Comparison of ENCODE assay signal across 14 cellular contexts in the genomic region with DNA sequence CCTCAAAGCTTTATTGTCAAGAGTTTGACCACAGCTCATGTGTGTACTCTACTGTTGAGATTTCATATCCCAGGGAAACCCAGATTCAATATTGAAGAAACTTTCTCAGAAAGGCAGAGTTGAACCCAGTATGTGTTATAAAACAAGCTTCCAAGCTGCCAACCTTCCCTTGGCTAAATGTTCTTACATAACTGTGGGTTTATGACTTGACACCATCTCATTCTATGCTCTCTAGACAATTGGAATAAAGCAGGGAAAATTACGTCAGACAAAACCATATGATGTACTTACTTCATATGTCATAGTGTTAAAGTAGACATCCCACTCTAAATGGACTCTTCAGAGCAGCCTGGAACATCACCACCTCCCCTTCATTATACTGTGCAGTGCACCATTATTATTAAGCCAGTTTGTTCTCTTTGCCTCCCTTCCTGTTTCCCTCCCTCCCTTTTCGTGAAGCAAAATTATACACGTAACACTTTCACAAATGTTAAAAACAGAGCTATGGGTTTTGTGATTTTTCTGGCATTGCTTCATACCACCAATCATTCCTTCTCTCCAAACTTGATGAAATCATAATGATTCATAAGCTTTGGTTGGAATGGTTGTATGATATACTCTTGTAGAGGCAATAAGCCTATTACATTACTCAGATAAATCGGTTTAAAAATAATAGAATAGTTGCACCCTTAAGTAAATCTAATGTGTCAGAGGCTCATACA.
A peak's percentile ranks its signal among the peaks of the same experiment; 100 is the strongest.
DNase-seq lines count a peak whose midpoint lies in the region; ATAC-seq and TF ChIP-seq lines count a peak whose summit lies in the region.
"Had no signal": no experiment of that assay in that cellular context is flagged by ENCODE, and none has a peak within 500 bp of the region (broad histone marks: within the 10 kb centered on the region; RNA-seq: fewer than 3 reads in every experiment).

No MANE protein-coding gene starts in this region.

- 78% methylated on average over 4 of the region's 4 CpGs for WGBS in suprapubic skin

- H3K4me1 ChIP-seq in suprapubic skin: peaks cover 5% of the 10 kb centered on the region
- H3K4me1 ChIP-seq: BLaER1 treated with 17β-estradiol and CSF1 and Interleukin-3, amounts not matched to agents 10 nM and 100 nM had no signal

- no peaks in the 10 kb centered on the region for H3K36me3 ChIP-seq in suprapubic skin
- H3K36me3 ChIP-seq: BLaER1 treated with 17β-estradiol and CSF1 and Interleukin-3, amounts not matched to agents 10 nM and 100 nM; MG63; ovary had no signal

- TF ChIP-seq EP300 in suprapubic skin (IDR thresholded peaks at IDR 0.05): no peak

- no peaks in the 10 kb centered on the region for H3K27me3 ChIP-seq in suprapubic skin
- H3K27me3 ChIP-seq: BLaER1 treated with 17β-estradiol and CSF1 and Interleukin-3, amounts not matched to agents 10 nM and 100 nM; MG63; ovary had no signal

- no peak for ATAC-seq in GM21619 (IDR thresholded peaks at IDR 0.05; ENCODE audit: unreplicated experiment)

- H3K4me3 ChIP-seq in fibroblast of mammary gland (ENCODE audit: control insufficient read depth, low read depth, low read length): no peak overlapping the region
- H3K4me3 ChIP-seq in suprapubic skin: no peak overlapping the region
- H3K4me3 ChIP-seq: BLaER1 treated with 17β-estradiol and CSF1 and Interleukin-3, amounts not matched to agents 10 nM and 100 nM; MG63; ovary had no signal

- H3K27ac ChIP-seq in suprapubic skin: peak overlapping the region; percentile 87
- H3K27ac ChIP-seq: BLaER1 treated with 17β-estradiol and CSF1 and Interleukin-3, amounts not matched to agents 10 nM and 100 nM; ovary had no signal

- peak; percentile 44 for DNase-seq in GM04503 (ENCODE audit: low read depth)
- DNase-seq in amniotic epithelial cell (ENCODE audit: low read depth): peak; percentile 73
- DNase-seq in fibroblast of mammary gland (ENCODE audit: low read depth): peak; percentile 93
- DNase-seq in suprapubic skin (ENCODE audit: low spot score in 2 of 2): no peak
- DNase-seq in activated CD8-positive, alpha-beta memory T cell treated with anti-CD3 and anti-CD28 coated beads, Interleukin-2, amount 50 U/mL, for 48 hours: no peak
- DNase-seq in activated effector memory CD4-positive, alpha-beta T cell treated with Interleukin-2 at 50 U/mL for 16 hours: no peak
- DNase-seq: activated T-cell treated with anti-CD3 and anti-CD28 coated beads, Interleukin-2, amount 50 U/mL, for 48 hours; endodermal cell; MG63; NCI-H446 treated with DMSO at 0.1 percent for 48 hours; ovary; stimulated activated CD4-positive, alpha-beta T cell treated with anti-CD3 and anti-CD28 coated beads, Interleukin-4, amount 100 ng/mL, for 24 hours had no signal

- TF ChIP-seq CTCF in fibroblast of mammary gland (conservative IDR thresholded peaks at IDR 0.05; ENCODE audit: control insufficient read depth, insufficient read depth, low read depth, low read length) (no peak), suprapubic skin (IDR thresholded peaks at IDR 0.05) (no peak)

- no peak for TF ChIP-seq POLR2A in suprapubic skin (IDR thresholded peaks at IDR 0.05)

- H3K9me3 ChIP-seq in suprapubic skin: no peaks in the 10 kb centered on the region
- H3K9me3 ChIP-seq: BLaER1 treated with 17β-estradiol and CSF1 and Interleukin-3, amounts not matched to agents 10 nM and 100 nM; MG63; ovary had no signal

Comparison
In these comparisons a context has a peak if more than half of its experiments do, and no peak if none do; other contexts are left out.
1. DNase-seq: peak in GM04503 (single experiment), amniotic epithelial cell (single experiment) and fibroblast of mammary gland (single experiment); none in suprapubic skin (0 of 2), activated CD8-positive, alpha-beta memory T cell treated with anti-CD3 and anti-CD28 coated beads, Interleukin-2, amount 50 U/mL, for 48 hours (single experiment) and activated effector memory CD4-positive, alpha-beta T cell treated with Interleukin-2 at 50 U/mL for 16 hours (single experiment).